In genomic region chr6:169960891-169961611, GRCh38 we compare ENCODE assay signal across 13 cellular contexts.
A peak's percentile ranks its signal among the peaks of the same experiment; 100 is the strongest.
DNase-seq lines count a peak whose midpoint lies in the region; ATAC-seq, FAIRE-seq and TF ChIP-seq lines count a peak whose summit lies in the region.
"Had no signal": no experiment of that assay in that cellular context is flagged by ENCODE, and none has a peak within 500 bp of the region (broad histone marks: within the 10 kb centered on the region; RNA-seq: fewer than 3 reads in every experiment).

No MANE protein-coding gene starts in this region.

- no peaks in the 10 kb centered on the region for H3K4me1 ChIP-seq in pancreas

- no peak for ATAC-seq in pancreas
- no peak for ATAC-seq in GM18868 (IDR thresholded peaks at IDR 0.05; ENCODE audit: unreplicated experiment)

- H3K4me3 ChIP-seq in H7 (ENCODE audit: insufficient read depth, low read depth, low read length) (no peak overlapping the region), pancreas (no peak overlapping the region)

- TF ChIP-seq CTCF in pancreas (IDR thresholded peaks at IDR 0.05): no peak

- intact Hi-C loops in pancreas (cut with DNase I): loop anchor here in 1 of 3 donors (10.0 kb wide), 1 partner anchor 334 kb away; the partner anchor contains the start of gene DLL1

- no peaks in the 10 kb centered on the region; the same call in 1 of the 2 replicates for H3K27me3 ChIP-seq in H7 (ENCODE audit: control insufficient read depth, insufficient read depth, low read length)
- no peaks in the 10 kb centered on the region for H3K27me3 ChIP-seq in pancreas

- H3K36me3 ChIP-seq in H7 (replicated peaks; ENCODE audit: control insufficient read depth, insufficient read depth, low read length): no peaks in the 10 kb centered on the region
- no peaks in the 10 kb centered on the region for H3K36me3 ChIP-seq in pancreas
- H3K36me3 ChIP-seq: heart right ventricle, lower lobe of right lung had no signal

- FAIRE-seq in pancreas (lab: Jason Lieb, UNC): no peak
- FAIRE-seq: endometrium had no signal

- DNase-seq in DMS79 treated with DMSO at 0.1 percent for 48 hours (lab: John Stamatoyannopoulos, UW) (peak; percentile 14), DMS79 (lab: John Stamatoyannopoulos, UW) (no peak), H7 (peak; percentile 49), ecto neural progenitor cell (ENCODE audit: low spot score) (peak; percentile 50), pancreas (peak in 5 of 6 donors; percentile 1 to 42 (median 8)), AML-193 (lab: John Stamatoyannopoulos, UW) (no peak), COLO829 (ENCODE audit: low spot score) (no peak)
- DNase-seq: KBM-7, NCI-H1930 had no signal

- H3K9me3 ChIP-seq in pancreas: no peaks in the 10 kb centered on the region
- H3K9me3 ChIP-seq: heart right ventricle, lower lobe of right lung had no signal

- 91 to 92% methylated on average over 12 of the region's 12 CpGs for WGBS in pancreas, 2 donors

- H3K27ac ChIP-seq in pancreas: no peak overlapping the region

Comparison
In these comparisons a context has a peak if more than half of its experiments do, and no peak if none do; other contexts are left out.
1. DNase-seq: peak in DMS79 treated with DMSO at 0.1 percent for 48 hours (single experiment), H7 (single experiment), ecto neural progenitor cell (single experiment) and pancreas (5 of 6); none in DMS79 (single experiment), AML-193 (0 of 2) and COLO829 (single experiment).